In the genomic region with DNA sequence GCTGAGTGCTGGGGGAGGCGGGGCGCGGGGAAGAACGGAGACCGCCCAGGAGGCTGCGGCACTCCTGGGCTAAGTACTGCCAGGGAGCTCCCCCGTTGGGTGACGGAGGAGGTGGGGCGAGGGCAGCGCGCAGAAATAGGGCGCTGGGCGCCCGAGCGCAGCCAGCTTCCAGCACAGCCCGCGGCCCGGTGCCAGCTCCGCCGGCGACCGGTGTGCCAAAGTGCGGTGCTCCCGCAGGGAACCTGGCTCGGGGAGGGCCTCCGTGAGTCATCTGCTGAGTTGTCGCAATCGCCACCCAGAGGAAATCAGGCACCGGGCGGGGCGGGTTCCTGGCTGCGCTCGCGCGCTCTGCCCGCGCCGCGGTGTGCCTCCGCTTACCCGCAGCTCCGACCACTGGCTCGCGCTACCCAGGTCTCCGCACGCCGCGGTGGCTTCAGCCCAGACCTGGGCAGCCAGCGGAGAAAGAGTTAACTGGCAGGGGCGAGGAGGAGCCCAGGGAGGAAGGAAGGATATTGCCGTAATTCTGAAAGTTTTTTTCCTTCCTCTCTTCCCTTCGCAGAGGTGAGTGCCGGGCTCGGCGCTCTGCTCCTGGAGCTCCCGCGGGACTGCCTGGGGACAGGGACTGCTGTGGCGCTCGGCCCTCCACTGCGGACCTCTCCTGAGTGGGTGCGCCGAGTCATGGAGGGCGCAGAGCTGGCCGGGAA, we compare ENCODE assay signal across 8 cellular contexts.
DNase-seq lines count a peak whose midpoint lies in the region; TF ChIP-seq lines count a peak whose summit lies in the region.

A gene (plus strand): TSS at position 164 of the 704 bp plus-strand sequence. CDS start 515 bp downstream, at position 679.

- no peaks in the 10 kb centered on the region for H3K9me2 ChIP-seq in Loucy (replicated peaks; ENCODE audit: low read depth, low read length)

- H3K27ac ChIP-seq in VCaP (peak within 1 kb of the TSS; percentile 46), iPS-20b (ENCODE audit: low read length) (no peak within 1 kb of the TSS)

- peak; percentile 36 for DNase-seq in GOT3 (lab: John Stamatoyannopoulos, UW)
- DNase-seq in T47D (ENCODE audit: low read depth in 1 of 2, low spot score in 1 of 2) = peak; percentile 51 to 76
- DNase-seq in stimulated activated CD4-positive, alpha-beta T cell treated with anti-CD3 and anti-CD28 coated beads, Interleukin-12 subunit alpha, Interleukin-12 subunit beta, amount 100 ng/mL, for 24 hours (ENCODE audit: low read depth in 2 of 2) = peak; percentile 51 to 70
- no peak for DNase-seq in NK-92 (lab: John Stamatoyannopoulos, UW; ENCODE audit: unreplicated experiment)

- peak within 1 kb of the TSS; percentile 95 for H2AFZ ChIP-seq in Loucy (ENCODE audit: low read length)

- peaks cover 10% of the 10 kb centered on the region for H3K4me1 ChIP-seq in Loucy (ENCODE audit: insufficient read depth, low read length, poor library complexity, severe bottlenecking)
- H3K4me1 ChIP-seq in iPS-20b (ENCODE audit: insufficient read depth, low read length) = no peaks in the 10 kb centered on the region

- H3K4me2 ChIP-seq in Loucy (ENCODE audit: low read depth, low read length, poor library complexity, severe bottlenecking) = peak within 1 kb of the TSS; percentile 83

- no peaks in the 10 kb centered on the region for H3K27me3 ChIP-seq in Loucy (ENCODE audit: insufficient read depth, low read length, poor library complexity, severe bottlenecking)
- peaks cover 67% of the 10 kb centered on the region for H3K27me3 ChIP-seq in iPS-20b (ENCODE audit: insufficient read depth, low read length)

- H3K36me3 ChIP-seq in Loucy (ENCODE audit: insufficient read depth, low read length) (no peaks in the 10 kb centered on the region), iPS-20b (ENCODE audit: insufficient read depth, low read depth, low read length) (no peaks in the 10 kb centered on the region)

- in situ Hi-C loops in T47D (cut with HindIII; ENCODE audit: low pct_unique_long_range_greater_than_20kb, low sequenced_read_pairs) = no loop called here

- H3K79me2 ChIP-seq in Loucy (ENCODE audit: insufficient read depth, low read length) = no peaks in the 10 kb centered on the region

- no peaks in the 10 kb centered on the region for H3F3A ChIP-seq in Loucy (ENCODE audit: low read depth)

- peak within 1 kb of the TSS; percentile 54 for H3K9ac ChIP-seq in Loucy (ENCODE audit: low read depth, low read length, poor library complexity, severe bottlenecking)
- H3K9ac ChIP-seq in iPS-20b (ENCODE audit: low read depth, low read length) = peak within 1 kb of the TSS; percentile 60; the same call in 1 of the 2 replicates

- H3K4me3 ChIP-seq in GM08714 (ENCODE audit: low read length) (peak within 1 kb of the TSS; percentile 57), Loucy (ENCODE audit: low read length, poor library complexity, severe bottlenecking) (peak within 1 kb of the TSS; percentile 77), iPS-20b (ENCODE audit: low read length) (peak within 1 kb of the TSS; percentile 88)

- no peaks in the 10 kb centered on the region for H4K20me1 ChIP-seq in Loucy (ENCODE audit: insufficient read depth, low read length, poor library complexity, severe bottlenecking)

- H3K9me3 ChIP-seq in Loucy (ENCODE audit: insufficient read depth, low read depth, low read length) (no peaks in the 10 kb centered on the region), iPS-20b (ENCODE audit: insufficient read depth, low read depth, low read length) (no peaks in the 10 kb centered on the region)

- no peak for TF ChIP-seq CTCF in Loucy (conservative IDR thresholded peaks at IDR 0.05; ENCODE audit: low read length)
- TF ChIP-seq CTCF in VCaP (conservative IDR thresholded peaks at IDR 0.05) = no peak
